ENCODE assay signal across 22 cellular contexts in the genomic region with DNA sequence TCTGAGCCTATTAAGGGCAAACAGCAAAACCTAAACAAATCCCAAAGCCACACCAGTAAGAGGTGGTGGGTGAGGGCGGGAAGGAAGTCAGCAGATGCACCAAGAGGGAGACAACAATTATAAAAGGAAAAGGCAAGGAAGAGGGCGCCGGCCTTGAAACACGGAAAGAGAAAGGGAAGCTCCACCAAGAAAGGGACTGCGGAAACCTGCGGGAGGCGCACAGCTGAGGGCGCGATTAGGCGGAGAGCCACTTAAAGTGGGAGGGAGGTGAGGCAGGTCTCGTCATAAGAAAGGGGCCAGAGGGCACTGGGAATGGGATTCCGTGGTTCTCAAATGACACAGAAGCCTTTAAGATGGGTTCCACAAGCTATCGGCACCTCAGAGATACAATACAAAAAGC.
"Had no signal": no experiment of that assay in that cellular context is flagged by ENCODE, and none has a peak within 500 bp of the region (broad histone marks: within the 10 kb centered on the region; RNA-seq: fewer than 3 reads in every experiment).

No MANE protein-coding gene starts in this region.

- H3K36me3 ChIP-seq: prostate gland had no signal

- H2AFZ ChIP-seq: hepatocyte had no signal

- H3K4me1 ChIP-seq: gastrocnemius medialis, left ventricle myocardium inferior, prostate gland, right atrium auricular region, tibial nerve, upper lobe of right lung, uterus had no signal

- H3K79me2 ChIP-seq: hepatocyte had no signal

- H3K27me3 Mint-ChIP-seq: central memory CD8-positive, alpha-beta T cell; effector memory CD8-positive, alpha-beta T cell; stimulated activated naive B cell treated with anti-CD40 and anti-IgM and Interleukin-4, amounts not matched to agents 10 μg/mL and 1 μg/mL and 100 μg/mL, for 72 hours; stimulated activated naive CD8-positive, alpha-beta T cell treated with anti-CD3 and anti-CD28 coated beads, Interleukin-15, Interleukin-2, amounts not matched to agents 100 ng/mL and 50 ng/mL, for 24 hours had no signal

- DNase-seq: effector memory CD8-positive, alpha-beta T cell; foreskin fibroblast; gastrocnemius medialis; heart left ventricle; left cardiac atrium; left ventricle myocardium inferior; lower lobe of right lung; natural killer cell; stimulated activated CD4-positive, alpha-beta T cell treated with anti-CD3 and anti-CD28 coated beads, Interleukin-4, amount 100 ng/mL, for 4 hours; stimulated activated naive B cell treated with anti-CD40 and anti-IgM and Interleukin-4, amounts not matched to agents 10 μg/mL and 1 μg/mL and 100 μg/mL, for 72 hours; upper lobe of right lung; uterus had no signal

- H3K27ac Mint-ChIP-seq: natural killer cell; stimulated activated naive B cell treated with anti-CD40 and anti-IgM and Interleukin-4, amounts not matched to agents 10 μg/mL and 1 μg/mL and 100 μg/mL, for 72 hours; stimulated activated naive CD8-positive, alpha-beta T cell treated with anti-CD3 and anti-CD28 coated beads, Interleukin-15, Interleukin-2, amounts not matched to agents 100 ng/mL and 50 ng/mL, for 24 hours had no signal

- ATAC-seq: effector memory CD8-positive, alpha-beta T cell; gastrocnemius medialis; heart left ventricle; left cardiac atrium; lower lobe of right lung; natural killer cell; sciatic nerve; stimulated activated naive B cell treated with anti-CD40 and anti-IgM and Interleukin-4, amounts not matched to agents 10 μg/mL and 1 μg/mL and 100 μg/mL, for 72 hours; upper lobe of right lung had no signal

- H3K9me3 ChIP-seq: gastrocnemius medialis, lower lobe of right lung, prostate gland, thoracic aorta, upper lobe of right lung, uterus had no signal

- H3K27me3 ChIP-seq: gastrocnemius medialis, heart left ventricle, hepatocyte, right atrium auricular region, tibial nerve, upper lobe of right lung, uterus had no signal

- H3K4me1 Mint-ChIP-seq: neural crest cell had no signal

- H3K4me3 ChIP-seq: coronary artery, gastrocnemius medialis, heart left ventricle, hepatocyte, left ventricle myocardium inferior, lower lobe of right lung, prostate gland, right atrium auricular region, thoracic aorta, tibial nerve, upper lobe of right lung, uterus had no signal

- H3K27ac ChIP-seq: coronary artery, gastrocnemius medialis, hepatocyte, left ventricle myocardium inferior, lower lobe of right lung, prostate gland, right atrium auricular region, thoracic aorta, tibial nerve, upper lobe of right lung, uterus had no signal

- H3K4me2 ChIP-seq: hepatocyte had no signal

- H3K9me3 Mint-ChIP-seq: central memory CD8-positive, alpha-beta T cell; effector memory CD8-positive, alpha-beta T cell; natural killer cell; stimulated activated naive CD8-positive, alpha-beta T cell treated with anti-CD3 and anti-CD28 coated beads, Interleukin-15, Interleukin-2, amounts not matched to agents 100 ng/mL and 50 ng/mL, for 24 hours had no signal

- H3K4me3 Mint-ChIP-seq: central memory CD8-positive, alpha-beta T cell; effector memory CD8-positive, alpha-beta T cell; natural killer cell; neural crest cell; stimulated activated naive B cell treated with anti-CD40 and anti-IgM and Interleukin-4, amounts not matched to agents 10 μg/mL and 1 μg/mL and 100 μg/mL, for 72 hours; stimulated activated naive CD8-positive, alpha-beta T cell treated with anti-CD3 and anti-CD28 coated beads, Interleukin-15, Interleukin-2, amounts not matched to agents 100 ng/mL and 50 ng/mL, for 24 hours had no signal
